Comparison of ENCODE assay signal across 9 cellular contexts in genomic region chr9:105425817-105426433, GRCh38.
DNase-seq lines count a peak whose midpoint lies in the region; ATAC-seq and TF ChIP-seq lines count a peak whose summit lies in the region.
"Had no signal": no experiment of that assay in that cellular context is flagged by ENCODE, and none has a peak within 500 bp of the region (broad histone marks: within the 10 kb centered on the region; RNA-seq: fewer than 3 reads in every experiment).

No MANE protein-coding gene starts in this region.

- intact Hi-C loops in head of caudate nucleus (cut with DNase I) = no loop called here

- H3K36me3 ChIP-seq in GM06990 (ENCODE audit: control insufficient read depth, insufficient read depth, low read length) = no peaks in the 10 kb centered on the region
- H3K36me3 ChIP-seq: SJCRH30 had no signal

- TF ChIP-seq CTCF in GM06990 (IDR thresholded peaks at IDR 0.05; ENCODE audit: insufficient read depth, low read length, poor library complexity, severe bottlenecking) = peak; percentile 46

- peak; percentile 65 for ATAC-seq in HG02610 (IDR thresholded peaks at IDR 0.05; ENCODE audit: unreplicated experiment)
- no peak for ATAC-seq in HG03039 (IDR thresholded peaks at IDR 0.05; ENCODE audit: unreplicated experiment)

- H3K27me3 ChIP-seq in GM06990 (replicated peaks; ENCODE audit: control insufficient read depth, insufficient read depth, low read length) = no peaks in the 10 kb centered on the region

- H3K4me3 ChIP-seq in GM06990 (replicated peaks; ENCODE audit: low read depth, low read length) = no peak overlapping the region
- H3K4me3 ChIP-seq: SJCRH30 had no signal

- DNase-seq in GM06990 (ENCODE audit: extremely low read depth, insufficient read length) = no peak
- DNase-seq in RKO (ENCODE audit: low spot score) = peak; percentile 73
- DNase-seq in hepatic stellate cell (ENCODE audit: low spot score) = peak; percentile 50
- DNase-seq in head of caudate nucleus = no peak
- no peak for DNase-seq in activated CD4-positive, alpha-beta T cell treated with anti-CD3 and anti-CD28 coated beads for 1 hour
- DNase-seq in stimulated activated CD4-positive, alpha-beta T cell treated with anti-CD3 and anti-CD28 coated beads, Interleukin-15, amount 100 ng/mL, for 24 hours = no peak

Comparison
In these comparisons a context has a peak if more than half of its experiments do, and no peak if none do; other contexts are left out.
1. DNase-seq: peak in RKO (single experiment) and hepatic stellate cell (single experiment); none in GM06990 (single experiment), head of caudate nucleus (0 of 42), activated CD4-positive, alpha-beta T cell treated with anti-CD3 and anti-CD28 coated beads for 1 hour (single experiment) and stimulated activated CD4-positive, alpha-beta T cell treated with anti-CD3 and anti-CD28 coated beads, Interleukin-15, amount 100 ng/mL, for 24 hours (single experiment).